Comparison of ENCODE assay signal across 2 cellular contexts in the genomic region with DNA sequence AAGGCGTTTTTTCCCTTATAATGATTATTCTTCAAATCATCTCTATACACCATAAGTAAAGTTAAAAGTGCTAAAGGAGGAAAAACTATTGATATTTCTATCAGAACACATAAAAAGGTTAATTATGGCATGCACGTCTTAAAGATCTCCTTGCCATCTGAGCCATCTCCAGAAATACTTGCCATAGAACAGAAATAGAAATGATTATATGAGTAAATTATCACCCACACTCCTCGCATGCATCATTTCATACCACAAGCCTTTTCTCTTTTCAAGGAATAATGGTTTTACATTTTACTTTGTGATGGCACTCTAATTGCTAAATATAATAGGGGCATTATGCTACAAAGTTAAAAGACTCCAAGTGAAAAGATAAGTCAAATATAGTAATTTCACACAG.
TF ChIP-seq lines count a peak whose summit lies in the region.

No MANE protein-coding gene starts in this region.

TF ChIP-seq in liver, 16 proteins besides CTCF, POLR2A, EP300 and RAD21:
- TF ChIP-seq, protein P1, sequence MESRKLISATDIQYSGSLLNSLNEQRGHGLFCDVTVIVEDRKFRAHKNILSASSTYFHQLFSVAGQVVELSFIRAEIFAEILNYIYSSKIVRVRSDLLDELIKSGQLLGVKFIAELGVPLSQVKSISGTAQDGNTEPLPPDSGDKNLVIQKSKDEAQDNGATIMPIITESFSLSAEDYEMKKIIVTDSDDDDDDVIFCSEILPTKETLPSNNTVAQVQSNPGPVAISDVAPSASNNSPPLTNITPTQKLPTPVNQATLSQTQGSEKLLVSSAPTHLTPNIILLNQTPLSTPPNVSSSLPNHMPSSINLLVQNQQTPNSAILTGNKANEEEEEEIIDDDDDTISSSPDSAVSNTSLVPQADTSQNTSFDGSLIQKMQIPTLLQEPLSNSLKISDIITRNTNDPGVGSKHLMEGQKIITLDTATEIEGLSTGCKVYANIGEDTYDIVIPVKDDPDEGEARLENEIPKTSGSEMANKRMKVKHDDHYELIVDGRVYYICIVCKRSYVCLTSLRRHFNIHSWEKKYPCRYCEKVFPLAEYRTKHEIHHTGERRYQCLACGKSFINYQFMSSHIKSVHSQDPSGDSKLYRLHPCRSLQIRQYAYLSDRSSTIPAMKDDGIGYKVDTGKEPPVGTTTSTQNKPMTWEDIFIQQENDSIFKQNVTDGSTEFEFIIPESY (IDR thresholded peaks at IDR 0.05), result no peak
- no peak for TF ChIP-seq GABPA (IDR thresholded peaks at IDR 0.05 in 1 of 2, conservative IDR thresholded peaks at IDR 0.05 in 1 of 2)
- TF ChIP-seq EGR1 (IDR thresholded peaks at IDR 0.05; ENCODE audit: low read depth in 2 of 2), result no peak
- no peak for TF ChIP-seq HNF4A (conservative IDR thresholded peaks at IDR 0.05)
- no peak for TF ChIP-seq SP1 (IDR thresholded peaks at IDR 0.05)
- no peak for TF ChIP-seq FOXA1 (IDR thresholded peaks at IDR 0.05)
- TF ChIP-seq, protein P2, sequence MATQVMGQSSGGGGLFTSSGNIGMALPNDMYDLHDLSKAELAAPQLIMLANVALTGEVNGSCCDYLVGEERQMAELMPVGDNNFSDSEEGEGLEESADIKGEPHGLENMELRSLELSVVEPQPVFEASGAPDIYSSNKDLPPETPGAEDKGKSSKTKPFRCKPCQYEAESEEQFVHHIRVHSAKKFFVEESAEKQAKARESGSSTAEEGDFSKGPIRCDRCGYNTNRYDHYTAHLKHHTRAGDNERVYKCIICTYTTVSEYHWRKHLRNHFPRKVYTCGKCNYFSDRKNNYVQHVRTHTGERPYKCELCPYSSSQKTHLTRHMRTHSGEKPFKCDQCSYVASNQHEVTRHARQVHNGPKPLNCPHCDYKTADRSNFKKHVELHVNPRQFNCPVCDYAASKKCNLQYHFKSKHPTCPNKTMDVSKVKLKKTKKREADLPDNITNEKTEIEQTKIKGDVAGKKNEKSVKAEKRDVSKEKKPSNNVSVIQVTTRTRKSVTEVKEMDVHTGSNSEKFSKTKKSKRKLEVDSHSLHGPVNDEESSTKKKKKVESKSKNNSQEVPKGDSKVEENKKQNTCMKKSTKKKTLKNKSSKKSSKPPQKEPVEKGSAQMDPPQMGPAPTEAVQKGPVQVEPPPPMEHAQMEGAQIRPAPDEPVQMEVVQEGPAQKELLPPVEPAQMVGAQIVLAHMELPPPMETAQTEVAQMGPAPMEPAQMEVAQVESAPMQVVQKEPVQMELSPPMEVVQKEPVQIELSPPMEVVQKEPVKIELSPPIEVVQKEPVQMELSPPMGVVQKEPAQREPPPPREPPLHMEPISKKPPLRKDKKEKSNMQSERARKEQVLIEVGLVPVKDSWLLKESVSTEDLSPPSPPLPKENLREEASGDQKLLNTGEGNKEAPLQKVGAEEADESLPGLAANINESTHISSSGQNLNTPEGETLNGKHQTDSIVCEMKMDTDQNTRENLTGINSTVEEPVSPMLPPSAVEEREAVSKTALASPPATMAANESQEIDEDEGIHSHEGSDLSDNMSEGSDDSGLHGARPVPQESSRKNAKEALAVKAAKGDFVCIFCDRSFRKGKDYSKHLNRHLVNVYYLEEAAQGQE (IDR thresholded peaks at IDR 0.05), result no peak
- TF ChIP-seq FOXA2 (IDR thresholded peaks at IDR 0.05), result no peak
- TF ChIP-seq, protein P3, sequence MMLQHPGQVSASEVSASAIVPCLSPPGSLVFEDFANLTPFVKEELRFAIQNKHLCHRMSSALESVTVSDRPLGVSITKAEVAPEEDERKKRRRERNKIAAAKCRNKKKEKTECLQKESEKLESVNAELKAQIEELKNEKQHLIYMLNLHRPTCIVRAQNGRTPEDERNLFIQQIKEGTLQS (IDR thresholded peaks at IDR 0.05), result no peak
- TF ChIP-seq YY1 (IDR thresholded peaks at IDR 0.05), result no peak
- no peak for TF ChIP-seq RXRA (IDR thresholded peaks at IDR 0.05)
- TF ChIP-seq JUND (IDR thresholded peaks at IDR 0.05), result no peak
- no peak for TF ChIP-seq HNF4G (IDR thresholded peaks at IDR 0.05)

TF ChIP-seq in HepG2, 621 proteins besides CTCF, POLR2A, EP300 and RAD21:
- no peak for TF ChIP-seq SNAPC2 (CRISPR knock-in tag; IDR thresholded peaks at IDR 0.05)
- no peak for TF ChIP-seq ZSCAN21 (CRISPR knock-in tag; IDR thresholded peaks at IDR 0.05; ENCODE audit: borderline replicate concordance)
- no peak for TF ChIP-seq NFIC (IDR thresholded peaks at IDR 0.05; ENCODE audit: low read length)
- TF ChIP-seq, protein P4, sequence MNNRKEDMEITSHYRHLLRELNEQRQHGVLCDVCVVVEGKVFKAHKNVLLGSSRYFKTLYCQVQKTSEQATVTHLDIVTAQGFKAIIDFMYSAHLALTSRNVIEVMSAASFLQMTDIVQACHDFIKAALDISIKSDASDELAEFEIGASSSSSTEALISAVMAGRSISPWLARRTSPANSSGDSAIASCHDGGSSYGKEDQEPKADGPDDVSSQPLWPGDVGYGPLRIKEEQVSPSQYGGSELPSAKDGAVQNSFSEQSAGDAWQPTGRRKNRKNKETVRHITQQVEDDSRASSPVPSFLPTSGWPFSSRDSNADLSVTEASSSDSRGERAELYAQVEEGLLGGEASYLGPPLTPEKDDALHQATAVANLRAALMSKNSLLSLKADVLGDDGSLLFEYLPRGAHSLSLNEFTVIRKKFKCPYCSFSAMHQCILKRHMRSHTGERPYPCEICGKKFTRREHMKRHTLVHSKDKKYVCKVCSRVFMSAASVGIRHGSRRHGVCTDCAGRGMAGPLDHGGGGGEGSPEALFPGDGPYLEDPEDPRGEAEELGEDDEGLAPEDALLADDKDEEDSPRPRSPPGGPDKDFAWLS (CRISPR knock-in tag; IDR thresholded peaks at IDR 0.05; ENCODE audit: borderline replicate concordance), result no peak
